1 cellular context compared by ENCODE assay signal in genomic region chr15:31870336-31871158, GRCh38.
TF ChIP-seq lines count a peak whose summit lies in the region.

Gene OTUD7A, minus strand, starts transcription at chr15:31870673.

TF ChIP-seq in K562, 482 proteins besides CTCF, POLR2A, EP300 and RAD21 (continued from another document):
- TF ChIP-seq, protein P1, sequence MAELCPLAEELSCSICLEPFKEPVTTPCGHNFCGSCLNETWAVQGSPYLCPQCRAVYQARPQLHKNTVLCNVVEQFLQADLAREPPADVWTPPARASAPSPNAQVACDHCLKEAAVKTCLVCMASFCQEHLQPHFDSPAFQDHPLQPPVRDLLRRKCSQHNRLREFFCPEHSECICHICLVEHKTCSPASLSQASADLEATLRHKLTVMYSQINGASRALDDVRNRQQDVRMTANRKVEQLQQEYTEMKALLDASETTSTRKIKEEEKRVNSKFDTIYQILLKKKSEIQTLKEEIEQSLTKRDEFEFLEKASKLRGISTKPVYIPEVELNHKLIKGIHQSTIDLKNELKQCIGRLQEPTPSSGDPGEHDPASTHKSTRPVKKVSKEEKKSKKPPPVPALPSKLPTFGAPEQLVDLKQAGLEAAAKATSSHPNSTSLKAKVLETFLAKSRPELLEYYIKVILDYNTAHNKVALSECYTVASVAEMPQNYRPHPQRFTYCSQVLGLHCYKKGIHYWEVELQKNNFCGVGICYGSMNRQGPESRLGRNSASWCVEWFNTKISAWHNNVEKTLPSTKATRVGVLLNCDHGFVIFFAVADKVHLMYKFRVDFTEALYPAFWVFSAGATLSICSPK (IDR thresholded peaks at IDR 0.05; ENCODE audit: borderline replicate concordance), result no peak
- TF ChIP-seq, protein P2, sequence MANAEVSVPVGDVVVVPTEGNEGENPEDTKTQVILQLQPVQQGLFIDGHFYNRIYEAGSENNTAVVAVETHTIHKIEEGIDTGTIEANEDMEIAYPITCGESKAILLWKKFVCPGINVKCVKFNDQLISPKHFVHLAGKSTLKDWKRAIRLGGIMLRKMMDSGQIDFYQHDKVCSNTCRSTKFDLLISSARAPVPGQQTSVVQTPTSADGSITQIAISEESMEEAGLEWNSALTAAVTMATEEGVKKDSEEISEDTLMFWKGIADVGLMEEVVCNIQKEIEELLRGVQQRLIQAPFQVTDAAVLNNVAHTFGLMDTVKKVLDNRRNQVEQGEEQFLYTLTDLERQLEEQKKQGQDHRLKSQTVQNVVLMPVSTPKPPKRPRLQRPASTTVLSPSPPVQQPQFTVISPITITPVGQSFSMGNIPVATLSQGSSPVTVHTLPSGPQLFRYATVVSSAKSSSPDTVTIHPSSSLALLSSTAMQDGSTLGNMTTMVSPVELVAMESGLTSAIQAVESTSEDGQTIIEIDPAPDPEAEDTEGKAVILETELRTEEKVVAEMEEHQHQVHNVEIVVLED (CRISPR knock-in tag; IDR thresholded peaks at IDR 0.05), result peak; percentile 86
- no peak; the same call in 1 of the 2 replicates for TF ChIP-seq RREB1 (CRISPR knock-in tag; IDR thresholded peaks at IDR 0.05)
- TF ChIP-seq ZNF134 (CRISPR knock-in tag; conservative IDR thresholded peaks at IDR 0.05), result no peak
- no peak for TF ChIP-seq SRSF9 (IDR thresholded peaks at IDR 0.05; ENCODE audit: borderline replicate concordance, low read depth, low read length)
- TF ChIP-seq PHF21A (IDR thresholded peaks at IDR 0.05; ENCODE audit: borderline replicate concordance, low read depth), result no peak
- TF ChIP-seq CXXC5 (CRISPR knock-in tag; IDR thresholded peaks at IDR 0.05), result peak; percentile 62
- TF ChIP-seq ARNT (IDR thresholded peaks at IDR 0.05), result no peak
- TF ChIP-seq ZNF232 (CRISPR knock-in tag; IDR thresholded peaks at IDR 0.05), result no peak
- TF ChIP-seq CAMTA2 (CRISPR knock-in tag; conservative IDR thresholded peaks at IDR 0.05), result no peak
- peak in 1 of 2 experiments; percentile 92; a peak in 2 of 4 replicates for TF ChIP-seq ZNF639 (CRISPR knock-in tag; conservative IDR thresholded peaks at IDR 0.05 in 1 of 2, IDR thresholded peaks at IDR 0.05 in 1 of 2)
- TF ChIP-seq ZNF140 (CRISPR knock-in tag; IDR thresholded peaks at IDR 0.05), result no peak
- peak in 1 of 3 experiments; percentile 86; a peak in 2 of 6 replicates for TF ChIP-seq ZBTB11 (CRISPR knock-in tag; IDR thresholded peaks at IDR 0.05)
- no peak for TF ChIP-seq EHMT2 (IDR thresholded peaks at IDR 0.05)
- peak in 1 of 3 experiments; percentile 61 for TF ChIP-seq YY1 (IDR thresholded peaks at IDR 0.05; ENCODE audit: borderline replicate concordance in 1 of 3, control insufficient read depth in 1 of 3, extremely low read depth in 1 of 3, insufficient read depth in 3 of 3, insufficient read length in 1 of 3, insufficient replicate concordance in 2 of 3, low read depth in 1 of 3, low read length in 2 of 3)
- TF ChIP-seq ZNF445 (CRISPR knock-in tag; IDR thresholded peaks at IDR 0.05; ENCODE audit: low read depth), result no peak
- TF ChIP-seq, protein P3, sequence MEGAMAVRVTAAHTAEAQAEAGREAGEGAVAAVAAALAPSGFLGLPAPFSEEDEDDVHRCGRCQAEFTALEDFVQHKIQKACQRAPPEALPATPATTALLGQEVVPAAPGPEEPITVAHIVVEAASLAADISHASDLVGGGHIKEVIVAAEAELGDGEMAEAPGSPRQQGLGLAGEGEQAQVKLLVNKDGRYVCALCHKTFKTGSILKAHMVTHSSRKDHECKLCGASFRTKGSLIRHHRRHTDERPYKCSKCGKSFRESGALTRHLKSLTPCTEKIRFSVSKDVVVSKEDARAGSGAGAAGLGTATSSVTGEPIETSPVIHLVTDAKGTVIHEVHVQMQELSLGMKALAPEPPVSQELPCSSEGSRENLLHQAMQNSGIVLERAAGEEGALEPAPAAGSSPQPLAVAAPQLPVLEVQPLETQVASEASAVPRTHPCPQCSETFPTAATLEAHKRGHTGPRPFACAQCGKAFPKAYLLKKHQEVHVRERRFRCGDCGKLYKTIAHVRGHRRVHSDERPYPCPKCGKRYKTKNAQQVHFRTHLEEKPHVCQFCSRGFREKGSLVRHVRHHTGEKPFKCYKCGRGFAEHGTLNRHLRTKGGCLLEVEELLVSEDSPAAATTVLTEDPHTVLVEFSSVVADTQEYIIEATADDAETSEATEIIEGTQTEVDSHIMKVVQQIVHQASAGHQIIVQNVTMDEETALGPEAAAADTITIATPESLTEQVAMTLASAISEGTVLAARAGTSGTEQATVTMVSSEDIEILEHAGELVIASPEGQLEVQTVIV (CRISPR knock-in tag; IDR thresholded peaks at IDR 0.05; ENCODE audit: borderline replicate concordance), result no peak
- no peak for TF ChIP-seq RBBP5 (IDR thresholded peaks at IDR 0.05; ENCODE audit: borderline replicate concordance, insufficient read depth, low read length, poor library complexity, severe bottlenecking)
- TF ChIP-seq ZNF644 (tag; IDR thresholded peaks at IDR 0.05; ENCODE audit: low read depth), result peak; percentile 96
- TF ChIP-seq SNIP1 (IDR thresholded peaks at IDR 0.05; ENCODE audit: low read depth), result peak; percentile 22; the same call in 1 of the 2 replicates
- TF ChIP-seq SIN3A (IDR thresholded peaks at IDR 0.05; ENCODE audit: borderline replicate concordance in 2 of 2, control insufficient read depth in 1 of 2, low read depth in 2 of 2, low read length in 2 of 2), result peak in 1 of 2 experiments; percentile 55; a peak in 1 of 4 replicates
- peak; percentile 52 to 58; a peak in 3 of 4 replicates for TF ChIP-seq NRF1 (conservative IDR thresholded peaks at IDR 0.05 in 1 of 2, IDR thresholded peaks at IDR 0.05 in 1 of 2)
- peak; percentile 54; the same call in 1 of the 2 replicates for TF ChIP-seq RB1 (IDR thresholded peaks at IDR 0.05; ENCODE audit: low read depth)
- TF ChIP-seq PREB (CRISPR knock-in tag; IDR thresholded peaks at IDR 0.05), result 0 out of 2 replicates have a peak, but pooled peaks have one; percentile 29
